17 cellular contexts compared by ENCODE assay signal in genomic region chr4:135249006-135249405, GRCh38.
DNase-seq lines count a peak whose midpoint lies in the region; ATAC-seq, FAIRE-seq and TF ChIP-seq lines count a peak whose summit lies in the region.
"Had no signal": no experiment of that assay in that cellular context is flagged by ENCODE, and none has a peak within 500 bp of the region (broad histone marks: within the 10 kb centered on the region; RNA-seq: fewer than 3 reads in every experiment).

No MANE protein-coding gene starts in this region.

- H2AFZ ChIP-seq in neural progenitor cell (replicated peaks): no peak overlapping the region
- H2AFZ ChIP-seq: PC-9 had no signal

- no peaks in the 10 kb centered on the region for H3K27me3 ChIP-seq in endocrine pancreas (ENCODE audit: control insufficient read depth, insufficient read depth, low read length)
- no peaks in the 10 kb centered on the region for H3K27me3 ChIP-seq in neural progenitor cell
- H3K27me3 ChIP-seq: SJSA1 had no signal

- H3K36me3 ChIP-seq in endocrine pancreas (ENCODE audit: control insufficient read depth, insufficient read depth, low read length) (no peaks in the 10 kb centered on the region), neural progenitor cell (no peaks in the 10 kb centered on the region)
- H3K36me3 ChIP-seq: SJSA1 had no signal

- peak overlapping the region; percentile 32 for H3K4me3 ChIP-seq in endocrine pancreas (ENCODE audit: control insufficient read depth, insufficient read depth, low read length)
- H3K4me3 ChIP-seq in neural progenitor cell: no peak overlapping the region
- H3K4me3 ChIP-seq: PC-9, SJSA1 had no signal

- DNase-seq in D721Med (ENCODE audit: insufficient read length, low spot score): peak; percentile 19
- peak; percentile 64 for DNase-seq in NCI-H524 treated with DMSO at 0.1 percent for 48 hours (lab: John Stamatoyannopoulos, UW)
- DNase-seq in neural progenitor cell (ENCODE audit: low spot score): peak; percentile 44
- no peak for DNase-seq in SHP77 treated with DMSO at 0.1 percent for 48 hours (lab: John Stamatoyannopoulos, UW)
- DNase-seq in NCI-H510A (lab: John Stamatoyannopoulos, UW): no peak
- DNase-seq: CD4-positive, alpha-beta T cell; DND-41; HCEC 1CT; NCI-H2029 treated with DMSO at 0.1 percent for 48 hours; NCI-H345; NCI-H748 treated with DMSO at 0.1 percent for 48 hours; PC-9 had no signal

- H3K4me1 Mint-ChIP-seq in neural progenitor cell: peaks cover 30% of the 10 kb centered on the region
- H3K4me1 Mint-ChIP-seq: B cell had no signal

- no peaks in the 10 kb centered on the region for H3K4me1 ChIP-seq in endocrine pancreas (ENCODE audit: control insufficient read depth, insufficient read depth, low read length)
- peaks cover 23% of the 10 kb centered on the region for H3K4me1 ChIP-seq in neural progenitor cell

- H3K27ac ChIP-seq in neural progenitor cell: no peak overlapping the region
- H3K27ac ChIP-seq: PC-9, SJSA1 had no signal

- no peak for TF ChIP-seq CTCF in D721Med (IDR thresholded peaks at IDR 0.05; ENCODE audit: insufficient read depth, missing control alignments)
- no peak for TF ChIP-seq CTCF in neural progenitor cell (IDR thresholded peaks at IDR 0.05)

- H3K9me3 Mint-ChIP-seq in neural progenitor cell: no peaks in the 10 kb centered on the region
- H3K9me3 Mint-ChIP-seq: CD4-positive, alpha-beta T cell had no signal

- no peaks in the 10 kb centered on the region for H3K9me3 ChIP-seq in endocrine pancreas (ENCODE audit: control insufficient read depth, low read length)
- no peaks in the 10 kb centered on the region for H3K9me3 ChIP-seq in neural progenitor cell (ENCODE audit: low read depth)

- H3K4me2 ChIP-seq in neural progenitor cell: peak overlapping the region; percentile 46
- H3K4me2 ChIP-seq: PC-9 had no signal

- no peaks in the 10 kb centered on the region for H3K79me2 ChIP-seq in neural progenitor cell (ENCODE audit: low read depth)

- no peak for ATAC-seq in GM19463 (IDR thresholded peaks at IDR 0.05; ENCODE audit: unreplicated experiment)

- H3K27ac Mint-ChIP-seq in neural progenitor cell: no peak overlapping the region
- H3K27ac Mint-ChIP-seq: B cell; CD4-positive, alpha-beta T cell had no signal

- peak; percentile 92 for FAIRE-seq in D721Med (lab: Jason Lieb, UNC)
- FAIRE-seq: G401.6 had no signal

- H3K36me3 Mint-ChIP-seq in neural progenitor cell: no peaks in the 10 kb centered on the region

- peaks cover 3% of the 10 kb centered on the region for H3F3A ChIP-seq in neural progenitor cell (ENCODE audit: low read depth)

- no peaks in the 10 kb centered on the region for H4K20me1 ChIP-seq in neural progenitor cell (ENCODE audit: low read depth)

- H3K9ac ChIP-seq in endocrine pancreas (ENCODE audit: control insufficient read depth, insufficient read depth, low read length): no peak overlapping the region
- no peak overlapping the region for H3K9ac ChIP-seq in neural progenitor cell

- H3K4me3 Mint-ChIP-seq in neural progenitor cell: no peak overlapping the region
- H3K4me3 Mint-ChIP-seq: B cell; CD4-positive, alpha-beta T cell had no signal

- H3K27me3 Mint-ChIP-seq in neural progenitor cell (ENCODE audit: insufficient read depth, low read depth): no peaks in the 10 kb centered on the region
- H3K27me3 Mint-ChIP-seq: B cell; CD4-positive, alpha-beta T cell had no signal

Comparison
In these comparisons a context has a peak if more than half of its experiments do, and no peak if none do; other contexts are left out.
1. DNase-seq: peak in D721Med (single experiment), NCI-H524 treated with DMSO at 0.1 percent for 48 hours (single experiment) and neural progenitor cell (single experiment); none in SHP77 treated with DMSO at 0.1 percent for 48 hours (single experiment) and NCI-H510A (single experiment).